Comparison of ENCODE assay signal across 27 cellular contexts in the genomic region with DNA sequence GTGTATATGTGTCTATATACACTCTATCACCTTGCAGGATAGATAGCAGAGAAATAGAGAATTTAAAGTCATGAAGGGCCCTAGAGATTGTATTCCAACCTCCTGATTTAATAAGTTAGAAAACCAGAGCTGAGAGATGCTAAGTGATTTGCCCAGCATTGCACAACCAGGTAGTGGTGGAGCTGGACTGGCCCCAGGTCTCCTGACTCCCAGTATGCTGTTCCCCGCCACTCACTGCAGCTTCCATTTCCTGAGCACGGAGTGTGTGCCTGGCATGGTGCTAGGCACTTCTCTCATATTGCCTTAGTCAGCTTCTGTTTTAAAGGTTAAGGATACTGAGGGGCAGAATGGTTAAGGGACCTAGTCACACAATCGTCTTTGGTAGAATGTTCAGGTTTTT.
"Had no signal": no experiment of that assay in that cellular context is flagged by ENCODE, and none has a peak within 500 bp of the region (broad histone marks: within the 10 kb centered on the region; RNA-seq: fewer than 3 reads in every experiment).

No MANE protein-coding gene starts in this region.

- H3K27me3 ChIP-seq: colonic mucosa, foreskin keratinocyte, gastrocnemius medialis had no signal

- H3K9me3 ChIP-seq: colonic mucosa, esophagus squamous epithelium, gastrocnemius medialis, gastroesophageal sphincter, heart left ventricle had no signal

- H3K4me1 ChIP-seq: colonic mucosa, esophagus squamous epithelium, foreskin keratinocyte, gastrocnemius medialis, gastroesophageal sphincter, heart left ventricle, heart right ventricle had no signal

- DNase-seq: colonic mucosa; cortex of kidney; dermis blood vessel endothelial cell; dorsolateral prefrontal cortex; effector CD4-positive, alpha-beta T cell; effector CD8-positive, alpha-beta T cell; effector memory CD4-positive, alpha-beta T cell; effector memory CD8-positive, alpha-beta T cell; endodermal cell; erythroblast; esophagus squamous epithelium; foreskin fibroblast; foreskin keratinocyte; foreskin melanocyte; gastrocnemius medialis; glutamatergic neuron; head of caudate nucleus; heart left ventricle; heart right ventricle had no signal

- H3K36me3 ChIP-seq: colonic mucosa, esophagus squamous epithelium, gastrocnemius medialis, gastroesophageal sphincter, heart left ventricle, heart right ventricle had no signal

- H3K27ac ChIP-seq: colonic mucosa, coronary artery, dorsolateral prefrontal cortex, epithelial cell of prostate, esophagus squamous epithelium, foreskin keratinocyte, gastrocnemius medialis, gastroesophageal sphincter, heart left ventricle, heart right ventricle had no signal

- H3K4me3 ChIP-seq: colonic mucosa, coronary artery, dorsolateral prefrontal cortex, esophagus squamous epithelium, gastrocnemius medialis, gastroesophageal sphincter, heart left ventricle, heart right ventricle had no signal

- ATAC-seq: effector memory CD8-positive, alpha-beta T cell; esophagus mucosa; foreskin keratinocyte; gastrocnemius medialis; gastroesophageal sphincter; heart left ventricle; heart right ventricle had no signal

- FAIRE-seq: colon, endometrium, endothelial cell of umbilical vein, frontal cortex had no signal
